ENCODE assay signal across 19 cellular contexts in the genomic region with DNA sequence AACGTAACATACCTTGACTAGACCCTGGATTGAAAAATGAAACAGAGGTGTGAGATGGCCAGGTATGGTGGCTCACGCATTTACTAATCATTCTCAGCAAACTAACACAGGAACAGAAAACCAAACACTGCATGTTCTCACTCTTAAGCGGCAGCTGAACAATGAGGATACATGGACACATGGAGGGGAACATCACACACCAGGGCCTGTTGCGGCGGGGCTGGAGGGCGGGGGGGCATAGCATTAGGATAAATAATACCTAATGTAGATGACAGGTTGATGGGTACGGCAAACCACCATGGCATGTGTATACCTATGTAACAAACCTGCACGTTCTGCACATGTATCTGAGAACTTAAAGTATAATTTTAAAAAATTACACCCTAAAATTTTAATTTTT. TPM values are rescaled to one million over a fixed set of nuclear protein-coding genes. Genes with fewer than 3 reads are reported as not detected.
DNase-seq lines count a peak whose midpoint lies in the region; ATAC-seq and TF ChIP-seq lines count a peak whose summit lies in the region.
"Had no signal": no experiment of that assay in that cellular context is flagged by ENCODE, and none has a peak within 500 bp of the region (broad histone marks: within the 10 kb centered on the region; RNA-seq: fewer than 3 reads in every experiment).

No MANE protein-coding gene starts in this region.

- intact Hi-C loops in CD8-positive, alpha-beta T cell (cut with DNase I, micrococcal nuclease) = no loop called here
- intact Hi-C loops in right lobe of liver (cut with DNase I) = no loop called here

- H3K4me3 Mint-ChIP-seq in CD4-positive, CD25-positive, alpha-beta regulatory T cell = peak overlapping the region in 1 of 4 donors; percentile 48
- no peak overlapping the region for H3K4me3 Mint-ChIP-seq in CD8-positive, alpha-beta T cell

- CTCF ChIA-PET in CD8-positive, alpha-beta T cell (lab: Charles Lee) = no interaction called here

- ATAC-seq in CD4-positive, CD25-positive, alpha-beta regulatory T cell (ENCODE audit: low read depth in 2 of 2) = no peak
- no peak for ATAC-seq in CD8-positive, alpha-beta T cell
- ATAC-seq in GM21381 (IDR thresholded peaks at IDR 0.05; ENCODE audit: unreplicated experiment) = no peak
- ATAC-seq in GM19351 (IDR thresholded peaks at IDR 0.05; ENCODE audit: unreplicated experiment) = no peak
- no peak for ATAC-seq in right lobe of liver
- ATAC-seq: HCT116, PC-3 had no signal

- 74% methylated on average over 8 of the region's 8 CpGs for WGBS in right lobe of liver (ENCODE audit: insufficient coverage, low coverage, low lambda C conversion rate, missing lambda C conversion rate)

- no peak for DNase-seq in CD4-positive, CD25-positive, alpha-beta regulatory T cell
- DNase-seq in CD8-positive, alpha-beta T cell = no peak
- DNase-seq in caudate nucleus (lab: John Stamatoyannopoulos, UW) (no peak), right lobe of liver (no peak)
- DNase-seq: ACHN, AML-193, GM23248, KBM-7, NCI-H1048, NCI-H1436 treated with DMSO at 0.1 percent for 48 hours, NCI-H2029 treated with DMSO at 0.1 percent for 48 hours, NCI-H748 treated with DMSO at 0.1 percent for 48 hours, PC-3, SJCRH30 had no signal

- H3K4me3 ChIP-seq in CD4-positive, CD25-positive, alpha-beta regulatory T cell (ENCODE audit: low read depth, low read length) = no peak overlapping the region
- no peak overlapping the region for H3K4me3 ChIP-seq in CD8-positive, alpha-beta T cell (ENCODE audit: low read depth, low read length)
- H3K4me3 ChIP-seq in neutrophil (ENCODE audit: low read depth in 1 of 2, low read length in 1 of 2) (no peak overlapping the region), right lobe of liver (no peak overlapping the region)
- H3K4me3 ChIP-seq: GM23248, SJCRH30 had no signal

- no peaks in the 10 kb centered on the region for H3K9me3 ChIP-seq in CD4-positive, CD25-positive, alpha-beta regulatory T cell (ENCODE audit: control insufficient read depth in 2 of 2, low read length in 2 of 2)
- H3K9me3 ChIP-seq in CD8-positive, alpha-beta T cell (ENCODE audit: low read length) = no peaks in the 10 kb centered on the region
- no peaks in the 10 kb centered on the region for H3K9me3 ChIP-seq in neutrophil
- no peaks in the 10 kb centered on the region for H3K9me3 ChIP-seq in right lobe of liver
- H3K9me3 ChIP-seq: SJCRH30 had no signal

- TF ChIP-seq CTCF in CD8-positive, alpha-beta T cell (IDR thresholded peaks at IDR 0.05) = no peak
- no peak for TF ChIP-seq CTCF in neutrophil (IDR thresholded peaks at IDR 0.05)
- no peak for TF ChIP-seq CTCF in right lobe of liver (IDR thresholded peaks at IDR 0.05)

- POLR2A ChIA-PET in CD8-positive, alpha-beta T cell (lab: Charles Lee) = no interaction called here

- peaks cover 45 to 90% (median 67%) of the 10 kb centered on the region in 4 donors for H3K4me1 Mint-ChIP-seq in CD4-positive, CD25-positive, alpha-beta regulatory T cell
- peaks cover 77% of the 10 kb centered on the region for H3K4me1 Mint-ChIP-seq in CD8-positive, alpha-beta T cell (ENCODE audit: low read depth)

- H3K27ac ChIP-seq in CD4-positive, CD25-positive, alpha-beta regulatory T cell (ENCODE audit: insufficient read depth, low read length, poor library complexity, severe bottlenecking) = no peak overlapping the region
- no peak overlapping the region for H3K27ac ChIP-seq in CD8-positive, alpha-beta T cell (ENCODE audit: low read depth, low read length)
- peak overlapping the region; percentile 37 for H3K27ac ChIP-seq in caudate nucleus (ENCODE audit: low read depth, low read length)
- peak overlapping the region; percentile 53 for H3K27ac ChIP-seq in neutrophil
- no peak overlapping the region for H3K27ac ChIP-seq in right lobe of liver
- H3K27ac ChIP-seq: GM23248, RWPE1, SJCRH30 had no signal

- peaks cover 33% of the 10 kb centered on the region for H3K36me3 Mint-ChIP-seq in CD4-positive, CD25-positive, alpha-beta regulatory T cell
- H3K36me3 Mint-ChIP-seq in CD8-positive, alpha-beta T cell = peaks cover 47% of the 10 kb centered on the region

- H3K4me1 ChIP-seq in CD4-positive, CD25-positive, alpha-beta regulatory T cell (ENCODE audit: control insufficient read depth, insufficient read depth, low read length, poor library complexity, severe bottlenecking) = peaks cover 21% of the 10 kb centered on the region
- H3K4me1 ChIP-seq in CD8-positive, alpha-beta T cell (ENCODE audit: insufficient read depth, low read length) = peaks cover 18% of the 10 kb centered on the region
- H3K4me1 ChIP-seq in neutrophil (ENCODE audit: control insufficient read depth in 1 of 2, insufficient read depth in 1 of 2, low read depth in 1 of 2, low read length in 1 of 2) = peaks cover 38 to 55% of the 10 kb centered on the region in 2 experiments
- peaks cover 0 to 5% (median 0%) of the 10 kb centered on the region in 4 donors for H3K4me1 ChIP-seq in right lobe of liver

- H3K27me3 Mint-ChIP-seq in CD4-positive, CD25-positive, alpha-beta regulatory T cell = no peaks in the 10 kb centered on the region
- no peaks in the 10 kb centered on the region for H3K27me3 Mint-ChIP-seq in CD8-positive, alpha-beta T cell (ENCODE audit: low read depth)

- no peaks in the 10 kb centered on the region for H3K27me3 ChIP-seq in CD4-positive, CD25-positive, alpha-beta regulatory T cell (ENCODE audit: control insufficient read depth, insufficient read depth, low read length)
- H3K27me3 ChIP-seq in CD8-positive, alpha-beta T cell (ENCODE audit: insufficient read depth, low read length) = no peaks in the 10 kb centered on the region
- H3K27me3 ChIP-seq in neutrophil = no peaks in the 10 kb centered on the region
- no peaks in the 10 kb centered on the region for H3K27me3 ChIP-seq in right lobe of liver
- H3K27me3 ChIP-seq: SJCRH30 had no signal

- H3K9me3 Mint-ChIP-seq in CD4-positive, CD25-positive, alpha-beta regulatory T cell = peaks cover 0 to 4% (median 0%) of the 10 kb centered on the region in 7 donors
- no peaks in the 10 kb centered on the region for H3K9me3 Mint-ChIP-seq in CD8-positive, alpha-beta T cell

- no peak for TF ChIP-seq POLR2A in right lobe of liver (IDR thresholded peaks at IDR 0.05)

- H3K27ac Mint-ChIP-seq in CD4-positive, CD25-positive, alpha-beta regulatory T cell = peak overlapping the region in 2 of 3 donors; percentile 48 to 76
- peak overlapping the region; percentile 23 for H3K27ac Mint-ChIP-seq in CD8-positive, alpha-beta T cell

- peaks cover 4% of the 10 kb centered on the region for H3K36me3 ChIP-seq in CD4-positive, CD25-positive, alpha-beta regulatory T cell (ENCODE audit: control insufficient read depth, insufficient read depth, low read length)
- H3K36me3 ChIP-seq in CD8-positive, alpha-beta T cell (ENCODE audit: insufficient read depth, low read length) = no peaks in the 10 kb centered on the region
- H3K36me3 ChIP-seq in neutrophil (peaks cover 5% of the 10 kb centered on the region), right lobe of liver (no peaks in the 10 kb centered on the region)
- H3K36me3 ChIP-seq: SJCRH30 had no signal

RNA-seq across cellular contexts. Expression of gene RAPGEF6, which starts 15.9 kb away (rescaled TPM):
- total RNA-seq in CD4-positive, CD25-positive, alpha-beta regulatory T cell = 66.6 TPM
- polyA plus RNA-seq in CD4-positive, CD25-positive, alpha-beta regulatory T cell = 10 to 100 TPM; 24.4 to 45.3 (median 32.0) TPM
- total RNA-seq in CD8-positive, alpha-beta T cell = 10 to 100 TPM; 64.3 to 71.7 TPM
- 1 to 10 TPM; 3.7 to 9.1 (median 7.6) TPM for total RNA-seq in right lobe of liver

Comparison
In these comparisons a context has a peak if more than half of its experiments do, and no peak if none do; other contexts are left out.
1. H3K27ac ChIP-seq: peak in caudate nucleus (single experiment) and neutrophil (single experiment); none in CD4-positive, CD25-positive, alpha-beta regulatory T cell (single experiment), CD8-positive, alpha-beta T cell (single experiment) and right lobe of liver (0 of 3).